ENCODE assay signal across 8 cellular contexts in the genomic region with DNA sequence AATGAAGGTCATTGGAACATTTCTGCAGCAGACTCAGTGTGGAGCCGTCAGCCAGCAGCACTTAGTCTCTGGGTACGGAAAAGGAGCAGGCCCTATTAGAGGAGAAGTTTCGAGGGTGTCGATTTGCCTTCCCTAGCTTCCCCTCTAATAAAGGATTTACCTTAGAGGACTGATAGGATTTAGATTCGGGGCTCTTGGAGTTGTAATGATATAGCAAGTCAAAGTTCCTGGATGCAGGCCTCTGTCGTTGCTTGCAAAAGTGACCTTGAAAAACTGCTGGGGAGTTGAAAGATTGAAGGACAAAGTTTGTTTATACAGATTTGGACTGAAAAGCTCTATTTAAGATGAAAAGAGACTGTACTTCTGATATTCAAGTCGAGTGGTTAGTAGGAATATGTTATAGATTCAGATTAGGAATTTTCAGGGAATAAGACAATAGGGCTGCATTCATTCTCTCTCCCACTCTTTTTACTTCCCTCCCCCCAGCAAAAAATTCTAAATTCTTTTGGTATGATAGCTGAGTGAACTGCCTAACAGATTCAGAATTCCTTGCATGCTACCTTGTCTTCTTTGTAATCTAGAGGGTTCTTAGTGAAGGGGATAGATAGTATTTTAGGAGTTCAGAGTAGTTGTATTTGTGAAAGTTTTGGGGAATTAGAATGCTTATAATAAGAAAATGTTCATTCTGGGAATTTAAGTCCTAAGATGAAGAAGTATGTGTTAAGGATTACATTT. TPM values are rescaled to one million over a fixed set of nuclear protein-coding genes. Genes with fewer than 3 reads are reported as not detected.
DNase-seq lines count a peak whose midpoint lies in the region; ATAC-seq, FAIRE-seq and TF ChIP-seq lines count a peak whose summit lies in the region.

No MANE protein-coding gene starts in this region.

- no peaks in the 10 kb centered on the region for H3K9me3 ChIP-seq in HUES64 (ENCODE audit: insufficient read depth, low read depth, low read length)
- H3K9me3 ChIP-seq in astrocyte (ENCODE audit: insufficient read depth, low read depth, low read length) = no peaks in the 10 kb centered on the region
- H3K9me3 ChIP-seq in stomach = no peaks in the 10 kb centered on the region

- H3K79me2 ChIP-seq in astrocyte (ENCODE audit: insufficient read depth, low read length) = peaks cover 91% of the 10 kb centered on the region

- H2AFZ ChIP-seq in astrocyte (ENCODE audit: low read depth, low read length) = no peak overlapping the region

- intact Hi-C loops in stomach (cut with DNase I; ENCODE audit: low total_unique reads) = no loop called here

- H3K9ac ChIP-seq in HUES64 (ENCODE audit: low read depth, low read length) = peak overlapping the region; percentile 93
- peak overlapping the region; percentile 84 for H3K9ac ChIP-seq in astrocyte (ENCODE audit: low read length)

- TF ChIP-seq CTCF in astrocyte (IDR thresholded peaks at IDR 0.05; ENCODE audit: insufficient read depth, low read depth, low read length) (no peak), kidney epithelial cell (IDR thresholded peaks at IDR 0.05; ENCODE audit: insufficient read depth, low read length, poor library complexity, severe bottlenecking) (no peak), stomach (IDR thresholded peaks at IDR 0.05) (no peak)

- no peak for TF ChIP-seq POLR2A in stomach (IDR thresholded peaks at IDR 0.05)

- peak; percentile 37 for DNase-seq in astrocyte (ENCODE audit: low read depth)
- DNase-seq in kidney epithelial cell (ENCODE audit: low read depth) = no peak
- DNase-seq in stomach = no peak
- DNase-seq in NCI-H1092 (lab: John Stamatoyannopoulos, UW) = no peak
- DNase-seq in NCI-H2196 (lab: John Stamatoyannopoulos, UW; ENCODE audit: unreplicated experiment) = no peak
- DNase-seq in stimulated activated naive CD4-positive, alpha-beta T cell (lab: John Stamatoyannopoulos, UW) = no peak

- H4K20me1 ChIP-seq in astrocyte (ENCODE audit: insufficient read depth, low read length) = peaks cover 3% of the 10 kb centered on the region

- H3K4me2 ChIP-seq in astrocyte (ENCODE audit: low read length) = peak overlapping the region; percentile 88

- no peaks in the 10 kb centered on the region for H3K27me3 Mint-ChIP-seq in astrocyte (ENCODE audit: low read depth, unreplicated experiment)

- FAIRE-seq in astrocyte (lab: Jason Lieb, UNC) = no peak

- H3K4me1 ChIP-seq in HUES64 (ENCODE audit: insufficient read depth, low read length) (peaks cover 37% of the 10 kb centered on the region), astrocyte (ENCODE audit: insufficient read depth, low read length) (peaks cover 17% of the 10 kb centered on the region), stomach (peaks cover 47 to 77% (median 64%) of the 10 kb centered on the region in 4 donors)

- WGBS in HUES64 = 22% methylated on average over 6 of the region's 7 CpGs
- WGBS in stomach, 5 donors = 9 to 32% (median 14%) methylated on average over 7 of the region's 7 CpGs

- H3K36me3 ChIP-seq in HUES64 (ENCODE audit: insufficient read depth, low read length) (peaks cover 19% of the 10 kb centered on the region), astrocyte (ENCODE audit: insufficient read depth, low read length) (no peaks in the 10 kb centered on the region), kidney epithelial cell (ENCODE audit: control insufficient read depth, insufficient read depth, low read length) (no peaks in the 10 kb centered on the region), stomach (no peaks in the 10 kb centered on the region)

- ATAC-seq in HG03520 (IDR thresholded peaks at IDR 0.05; ENCODE audit: unreplicated experiment) = no peak

- TF ChIP-seq EP300 in stomach (IDR thresholded peaks at IDR 0.05) = no peak

- no peaks in the 10 kb centered on the region for H3K9me3 Mint-ChIP-seq in astrocyte (ENCODE audit: unreplicated experiment)

- H3K27me3 ChIP-seq in HUES64 (ENCODE audit: insufficient read depth, low read length) (no peaks in the 10 kb centered on the region), astrocyte (ENCODE audit: insufficient read depth, low read length) (no peaks in the 10 kb centered on the region), kidney epithelial cell (ENCODE audit: control insufficient read depth, insufficient read depth, low read length) (no peaks in the 10 kb centered on the region), stomach (no peaks in the 10 kb centered on the region)

- peak overlapping the region; percentile 71 for H3K4me3 ChIP-seq in HUES64 (ENCODE audit: low read length)
- peak overlapping the region; percentile 85 for H3K4me3 ChIP-seq in astrocyte (ENCODE audit: insufficient read depth, low read depth, low read length)
- peak overlapping the region; percentile 83 for H3K4me3 ChIP-seq in kidney epithelial cell (ENCODE audit: low read depth, low read length)
- H3K4me3 ChIP-seq in stomach = peak overlapping the region; percentile 48 to 55 (median 53)

- peaks cover 2% of the 10 kb centered on the region for H3K36me3 Mint-ChIP-seq in astrocyte (ENCODE audit: low read depth, unreplicated experiment)

- peak overlapping the region; percentile 93 for H3K4me3 Mint-ChIP-seq in astrocyte (ENCODE audit: unreplicated experiment)

- H3K27ac ChIP-seq in HUES64 (ENCODE audit: low read depth, low read length) (peak overlapping the region; percentile 77), astrocyte (ENCODE audit: low read depth, low read length) (peak overlapping the region; percentile 85), stomach (peak overlapping the region; percentile 64 to 86 (median 81))

- peak overlapping the region; percentile 96 for H3K27ac Mint-ChIP-seq in astrocyte (ENCODE audit: unreplicated experiment)

- H3K4me1 Mint-ChIP-seq in astrocyte (ENCODE audit: low read depth, unreplicated experiment) = peaks cover 31% of the 10 kb centered on the region

RNA-seq across cellular contexts. Expression of gene NFYC, which starts 19.2 kb away (rescaled TPM):
- 44.5 TPM for polyA plus RNA-seq in HUES64 (2013, experiment 1 of 2)
- polyA plus RNA-seq in HUES64 (2013, experiment 2 of 2) = 43.1 TPM
- total RNA-seq in astrocyte = 48.4 and 51.1 TPM in 2 replicates
- total RNA-seq in kidney epithelial cell = 44.0 and 44.4 TPM in 2 replicates
- 10 to 100 TPM; 23.3 to 76.4 (median 53.8) TPM for total RNA-seq in stomach
- polyA plus RNA-seq in stomach = 10 to 100 TPM; 33.6 to 46.6 (median 35.2) TPM

RNA-seq across cellular contexts. Expression of gene RIMS3, which starts 45.3 kb away (rescaled TPM):
- polyA plus RNA-seq in HUES64 (2013, experiment 1 of 2) = 7.3 TPM
- polyA plus RNA-seq in HUES64 (2013, experiment 2 of 2) = 11.2 TPM
- 4.3 and 4.9 TPM in 2 replicates for total RNA-seq in astrocyte
- 2.9 and 3.2 TPM in 2 replicates for total RNA-seq in kidney epithelial cell
- 1 to 10 TPM in 4 of 5 donors, under 1 TPM in 1; 0.45 to 4.7 (median 3.9) TPM for total RNA-seq in stomach
- 1 to 10 TPM in 2 of 3 donors, under 1 TPM in 1; 0.63 to 2.2 (median 1.2) TPM for polyA plus RNA-seq in stomach
